ENCODE assay signal across 8 cellular contexts in genomic region chr12:123075591-123076171, GRCh38.
DNase-seq lines count a peak whose midpoint lies in the region; ATAC-seq and TF ChIP-seq lines count a peak whose summit lies in the region.

No MANE protein-coding gene starts in this region.

- H3K27me3 ChIP-seq in iPS-15b (ENCODE audit: control insufficient read depth, insufficient read depth, low read length), result no peaks in the 10 kb centered on the region

- H3K9ac ChIP-seq in iPS-15b (ENCODE audit: low read depth, low read length), result peak overlapping the region; percentile 47

- H3K4me3 ChIP-seq in iPS-15b (ENCODE audit: low read depth, low read length), result no peak overlapping the region

- DNase-seq in GM13977 (ENCODE audit: low spot score) (peak; percentile 62), NCI-H526 (lab: John Stamatoyannopoulos, UW) (peak; percentile 68 to 70), activated T-helper 1 cell treated with Interleukin-2 at 50 U/mL for 16 hours (ENCODE audit: low read depth) (peak; percentile 61), medulla oblongata (ENCODE audit: extremely low spot score) (no peak)
- peak; percentile 62 to 79 for DNase-seq in stimulated activated CD4-positive, alpha-beta T cell treated with anti-CD3 and anti-CD28 coated beads, Interleukin-4, amount 100 ng/mL, for 4 hours

- in situ Hi-C loops in GM13977 (cut with MboI; ENCODE audit: low pct_unique_long_range_greater_than_20kb, low sequenced_read_pairs, unreplicated experiment), result no loop called here

- peaks cover 10% of the 10 kb centered on the region for H3K4me1 ChIP-seq in iPS-15b (ENCODE audit: control insufficient read depth, insufficient read depth, low read length)

- no peak for ATAC-seq in GM19035 (IDR thresholded peaks at IDR 0.05; ENCODE audit: unreplicated experiment)
- ATAC-seq in GM21786 (IDR thresholded peaks at IDR 0.05; ENCODE audit: unreplicated experiment), result no peak

- H3K9me3 ChIP-seq in iPS-15b (ENCODE audit: control insufficient read depth, insufficient read depth, low read length), result no peaks in the 10 kb centered on the region

- H3K36me3 ChIP-seq in iPS-15b (ENCODE audit: control insufficient read depth, insufficient read depth, low read length), result no peaks in the 10 kb centered on the region

- no peak for TF ChIP-seq CTCF in GM13977 (IDR thresholded peaks at IDR 0.05; ENCODE audit: extremely low read depth, insufficient read depth, missing control alignments)
